8 cellular contexts compared by ENCODE assay signal in genomic region chr19:36916991-36917390, GRCh38. TPM values are rescaled to one million over a fixed set of nuclear protein-coding genes. Genes with fewer than 3 reads are reported as not detected.
A peak's percentile ranks its signal among the peaks of the same experiment; 100 is the strongest.
DNase-seq lines count a peak whose midpoint lies in the region; ATAC-seq and TF ChIP-seq lines count a peak whose summit lies in the region.

No MANE protein-coding gene starts in this region.

- H3K27me3 ChIP-seq in iPS DF 6.9 (ENCODE audit: control insufficient read depth, insufficient read depth, low read length) (no peaks in the 10 kb centered on the region), skeletal muscle tissue (ENCODE audit: control insufficient read depth in 3 of 3, insufficient read depth in 3 of 3, low read length in 3 of 3) (no peaks in the 10 kb centered on the region), PC-3 (ENCODE audit: low read length) (no peaks in the 10 kb centered on the region)

- H3K36me3 Mint-ChIP-seq in activated naive CD4-positive, alpha-beta T cell treated with anti-CD3 and anti-CD28 coated beads, Interleukin-2, amount 50 U/mL, for 24 hours: peaks cover 57% of the 10 kb centered on the region
- H3K36me3 Mint-ChIP-seq in activated T-helper 17 cell treated with anti-CD3 and anti-CD28 coated beads, Interleukin-2, amount 50 U/mL, for 72 hours (ENCODE audit: low read depth): peaks cover 79% of the 10 kb centered on the region

- H3K4me2 ChIP-seq in PC-3 (ENCODE audit: low read length): no peak overlapping the region

- CTCF ChIA-PET in PC-3 (lab: Charles Lee): no interaction called here

- H2AFZ ChIP-seq in PC-3 (ENCODE audit: low read length): no peak overlapping the region

- H3K4me3 Mint-ChIP-seq in activated naive CD4-positive, alpha-beta T cell treated with anti-CD3 and anti-CD28 coated beads, Interleukin-2, amount 50 U/mL, for 24 hours: peak overlapping the region; percentile 92
- H3K4me3 Mint-ChIP-seq in activated T-helper 17 cell treated with anti-CD3 and anti-CD28 coated beads, Interleukin-2, amount 50 U/mL, for 72 hours: peak overlapping the region; percentile 89

- H3K4me1 ChIP-seq in iPS DF 6.9 (ENCODE audit: control insufficient read depth, insufficient read depth, low read length): no peaks in the 10 kb centered on the region
- peaks cover 7 to 11% (median 7%) of the 10 kb centered on the region in 3 donors for H3K4me1 ChIP-seq in skeletal muscle tissue (ENCODE audit: control insufficient read depth in 3 of 3, insufficient read depth in 3 of 3, low read length in 3 of 3)
- H3K4me1 ChIP-seq in PC-3 (ENCODE audit: insufficient read depth, low read length): no peaks in the 10 kb centered on the region

- H3K79me2 ChIP-seq in PC-3 (ENCODE audit: low read length): no peaks in the 10 kb centered on the region

- H3K27ac Mint-ChIP-seq in activated naive CD4-positive, alpha-beta T cell treated with anti-CD3 and anti-CD28 coated beads, Interleukin-2, amount 50 U/mL, for 24 hours: peak overlapping the region; percentile 95
- H3K27ac Mint-ChIP-seq in activated T-helper 17 cell treated with anti-CD3 and anti-CD28 coated beads, Interleukin-2, amount 50 U/mL, for 72 hours: peak overlapping the region; percentile 92

- no TSS peak for BruUV-seq in PC-3 (replicated peaks; lab: Mats Ljungman, UMichigan)

- DNase-seq in activated naive CD4-positive, alpha-beta T cell treated with Interleukin-2 at 50 U/mL for 16 hours: no peak
- DNase-seq in iPS DF 6.9 (ENCODE audit: low read depth, low spot score) (no peak), sciatic nerve (ENCODE audit: low spot score) (no peak), PC-3 (no peak), occipital lobe (lab: John Stamatoyannopoulos, UW) (no peak)

- ATAC-seq in activated T-helper 17 cell treated with anti-CD3 and anti-CD28 coated beads, Interleukin-2, amount 50 U/mL, for 72 hours (replicated peaks): no peak
- ATAC-seq in sciatic nerve (no peak), PC-3 (no peak)

- H3K4me1 Mint-ChIP-seq in activated naive CD4-positive, alpha-beta T cell treated with anti-CD3 and anti-CD28 coated beads, Interleukin-2, amount 50 U/mL, for 24 hours: peaks cover 38% of the 10 kb centered on the region
- peaks cover 14% of the 10 kb centered on the region for H3K4me1 Mint-ChIP-seq in activated T-helper 17 cell treated with anti-CD3 and anti-CD28 coated beads, Interleukin-2, amount 50 U/mL, for 72 hours

- H3K27ac ChIP-seq in iPS DF 6.9 (ENCODE audit: low read length): no peak overlapping the region
- peak overlapping the region; percentile 83 for H3K27ac ChIP-seq in skeletal muscle tissue (ENCODE audit: low read depth, low read length)
- H3K27ac ChIP-seq in PC-3 (ENCODE audit: low read length): no peak overlapping the region

- H3K9me2 ChIP-seq in PC-3 (replicated peaks; ENCODE audit: low read length): no peaks in the 10 kb centered on the region

- POLR2A ChIA-PET in PC-3 (lab: Charles Lee; ENCODE audit: unreplicated experiment): no interaction called here

- H3F3A ChIP-seq in PC-3 (ENCODE audit: low read length, unreplicated experiment): no peaks in the 10 kb centered on the region

- intact Hi-C loops in sciatic nerve (cut with DNase I): no loop called here
- intact Hi-C loops in PC-3 (cut with micrococcal nuclease): no loop called here

- peaks cover 20% of the 10 kb centered on the region for H3K9me3 Mint-ChIP-seq in activated naive CD4-positive, alpha-beta T cell treated with anti-CD3 and anti-CD28 coated beads, Interleukin-2, amount 50 U/mL, for 24 hours
- H3K9me3 Mint-ChIP-seq in activated T-helper 17 cell treated with anti-CD3 and anti-CD28 coated beads, Interleukin-2, amount 50 U/mL, for 72 hours: peaks cover 7% of the 10 kb centered on the region

- peak overlapping the region; percentile 76 to 88 (median 87) for H3K9ac ChIP-seq in skeletal muscle tissue (ENCODE audit: low read depth in 1 of 3, low read length in 3 of 3)
- no peak overlapping the region for H3K9ac ChIP-seq in PC-3 (ENCODE audit: low read length)

- WGBS in iPS DF 6.9 (ENCODE audit: insufficient coverage, insufficient read length): no CpG with 5 or more reads among the region's 7 CpGs

- H4K20me1 ChIP-seq in PC-3 (ENCODE audit: low read length): no peaks in the 10 kb centered on the region

- no peaks in the 10 kb centered on the region for H3K36me3 ChIP-seq in iPS DF 6.9 (ENCODE audit: control insufficient read depth, insufficient read depth, low read length)
- H3K36me3 ChIP-seq in skeletal muscle tissue (ENCODE audit: control insufficient read depth in 3 of 3, insufficient read depth in 3 of 3, low read length in 3 of 3): peaks cover 20 to 33% (median 29%) of the 10 kb centered on the region in 3 donors
- no peaks in the 10 kb centered on the region for H3K36me3 ChIP-seq in PC-3 (ENCODE audit: low read depth, low read length)

- no peaks in the 10 kb centered on the region for H3K9me3 ChIP-seq in iPS DF 6.9 (ENCODE audit: control insufficient read depth, insufficient read depth, low read length)
- H3K9me3 ChIP-seq in skeletal muscle tissue (ENCODE audit: control insufficient read depth in 3 of 3, low read length in 3 of 3): peaks cover 0 to 5% (median 2%) of the 10 kb centered on the region in 3 donors
- H3K9me3 ChIP-seq in PC-3 (ENCODE audit: low read length): 0 out of 2 replicates have a peak, but pooled peaks cover 7% of the 10 kb centered on the region

- H3K4me3 ChIP-seq in iPS DF 6.9 (ENCODE audit: low read length): peak overlapping the region; percentile 78; the same call in 1 of the 2 replicates
- H3K4me3 ChIP-seq in skeletal muscle tissue (ENCODE audit: low read length in 3 of 3): peak overlapping the region; percentile 68 to 95 (median 83)
- H3K4me3 ChIP-seq in PC-3 (ENCODE audit: low read length): no peak overlapping the region

- H3K27me3 Mint-ChIP-seq in activated naive CD4-positive, alpha-beta T cell treated with anti-CD3 and anti-CD28 coated beads, Interleukin-2, amount 50 U/mL, for 24 hours: no peaks in the 10 kb centered on the region
- H3K27me3 Mint-ChIP-seq in activated T-helper 17 cell treated with anti-CD3 and anti-CD28 coated beads, Interleukin-2, amount 50 U/mL, for 72 hours: no peaks in the 10 kb centered on the region

- TF ChIP-seq CTCF in PC-3 (conservative IDR thresholded peaks at IDR 0.05; ENCODE audit: low read depth, low read length): no peak

RNA-seq across cellular contexts. Expression of gene ZNF568, which starts 0.9 kb away (rescaled TPM):
- 10 to 100 TPM in 1 of 2 donors, 1 to 10 TPM in 1; 6.7 to 10.1 TPM for total RNA-seq in activated T-helper 17 cell treated with anti-CD3 and anti-CD28 coated beads, Interleukin-2, amount 50 U/mL, for 72 hours
- total RNA-seq in skeletal muscle tissue (23.0 TPM), sciatic nerve (17.8 TPM), PC-3 (2014; rRNA removed) (not detected in 2 replicates), occipital lobe (39.8 TPM)

RNA-seq across cellular contexts. Expression of gene ZNF829, which starts 0.9 kb away (rescaled TPM):
- 1 to 10 TPM; 4.5 to 5.3 TPM for total RNA-seq in activated T-helper 17 cell treated with anti-CD3 and anti-CD28 coated beads, Interleukin-2, amount 50 U/mL, for 72 hours
- total RNA-seq in skeletal muscle tissue: 1.6 TPM
- 4.1 TPM for total RNA-seq in sciatic nerve
- total RNA-seq in PC-3 (2014; rRNA removed): not detected in 2 replicates
- 8.7 TPM for total RNA-seq in occipital lobe
